In genomic region chr6:136341367-136341766, GRCh38 we compare ENCODE assay signal across 19 cellular contexts. TPM values are rescaled to one million over a fixed set of nuclear protein-coding genes. Genes with fewer than 3 reads are reported as not detected.
A peak's percentile ranks its signal among the peaks of the same experiment; 100 is the strongest.
DNase-seq lines count a peak whose midpoint lies in the region; ATAC-seq, FAIRE-seq and TF ChIP-seq lines count a peak whose summit lies in the region.
"Had no signal": no experiment of that assay in that cellular context is flagged by ENCODE, and none has a peak within 500 bp of the region (broad histone marks: within the 10 kb centered on the region; RNA-seq: fewer than 3 reads in every experiment).

No MANE protein-coding gene starts in this region.

- TF ChIP-seq EP300 in HepG2 (IDR thresholded peaks at IDR 0.05; ENCODE audit: low read depth in 2 of 2, low read length in 2 of 2) (no peak), HepG2 (CRISPR knock-in tag; IDR thresholded peaks at IDR 0.05; ENCODE audit: borderline replicate concordance) (no peak)

- no peak for FAIRE-seq in HepG2 (lab: Jason Lieb, UNC)
- FAIRE-seq: A549, D721Med, G401.6, GM19239 had no signal

- H3K79me2 ChIP-seq in HepG2 (ENCODE audit: insufficient read depth, low read length) (no peaks in the 10 kb centered on the region), PC-3 (ENCODE audit: low read length) (no peaks in the 10 kb centered on the region)

- ATAC-seq in HepG2 (no peak), right lobe of liver (no peak), PC-3 (no peak), HG03439 (IDR thresholded peaks at IDR 0.05; ENCODE audit: unreplicated experiment) (no peak)
- ATAC-seq: CD8-positive, alpha-beta T cell had no signal

- intact Hi-C loops in HepG2 (cut with micrococcal nuclease; ENCODE audit: unreplicated experiment) = no loop called here
- intact Hi-C loops in right lobe of liver (cut with DNase I) = no loop called here
- intact Hi-C loops in dorsolateral prefrontal cortex (cut with DNase I) = no loop called here
- intact Hi-C loops in PC-3 (cut with micrococcal nuclease) = no loop called here

- no peak for TF ChIP-seq RAD21 in HepG2 (CRISPR knock-in tag; IDR thresholded peaks at IDR 0.05)

- no peaks in the 10 kb centered on the region for H3F3A ChIP-seq in PC-3 (ENCODE audit: low read length, unreplicated experiment)

- TF ChIP-seq CTCF in HepG2 (CRISPR knock-in tag; IDR thresholded peaks at IDR 0.05) = no peak
- TF ChIP-seq CTCF in right lobe of liver (IDR thresholded peaks at IDR 0.05) = no peak
- no peak for TF ChIP-seq CTCF in dorsolateral prefrontal cortex (IDR thresholded peaks at IDR 0.05 in 54 of 56, conservative IDR thresholded peaks at IDR 0.05 in 2 of 56; ENCODE audit: low read depth in 1 of 56, partially characterized antibody in 56 of 56)
- no peak for TF ChIP-seq CTCF in PC-3 (conservative IDR thresholded peaks at IDR 0.05; ENCODE audit: low read depth, low read length)

- H3K4me2 ChIP-seq in HepG2 (ENCODE audit: low read depth, low read length) (no peak overlapping the region), PC-3 (ENCODE audit: low read length) (no peak overlapping the region)
- H3K4me2 ChIP-seq: A549; BLaER1 treated with 17β-estradiol and CSF1 and Interleukin-3, amounts not matched to agents 10 nM and 100 nM had no signal

- H3K4me1 ChIP-seq in HepG2 (ENCODE audit: insufficient read depth, low read length) = no peaks in the 10 kb centered on the region
- H3K4me1 ChIP-seq in right lobe of liver = no peaks in the 10 kb centered on the region
- peaks cover 4% of the 10 kb centered on the region; the same call in 1 of the 2 replicates for H3K4me1 ChIP-seq in PC-3 (ENCODE audit: insufficient read depth, low read length)
- H3K4me1 ChIP-seq: BLaER1 treated with 17β-estradiol and CSF1 and Interleukin-3, amounts not matched to agents 10 nM and 100 nM; Caco-2 had no signal

- H3K9me2 ChIP-seq in PC-3 (replicated peaks; ENCODE audit: low read length) = no peaks in the 10 kb centered on the region

- H3K4me3 ChIP-seq in HepG2 (replicated peaks in 1 of 3; ENCODE audit: insufficient read depth in 1 of 3, low read depth in 2 of 3, low read length in 3 of 3) = no peak overlapping the region
- no peak overlapping the region for H3K4me3 ChIP-seq in right lobe of liver
- no peak overlapping the region for H3K4me3 ChIP-seq in dorsolateral prefrontal cortex
- H3K4me3 ChIP-seq in PC-3 (ENCODE audit: low read length) = no peak overlapping the region
- H3K4me3 ChIP-seq: A549; BLaER1 treated with 17β-estradiol and CSF1 and Interleukin-3, amounts not matched to agents 10 nM and 100 nM had no signal

- in situ Hi-C loops in HepG2 (cut with HindIII; ENCODE audit: extremely low pct_ligation_motif_present, low pct_unique_long_range_greater_than_20kb) = no loop called here

- DNase-seq in HepG2 (ENCODE audit: low spot score) (no peak), right lobe of liver (no peak), dorsolateral prefrontal cortex (no peak), PC-3 (no peak)
- DNase-seq: AML-193; Caco-2; Calu3; CD4-positive, alpha-beta T cell; CD8-positive, alpha-beta T cell; DMS79 treated with DMSO at 0.1 percent for 48 hours; GF-D8 had no signal

- H3K27me3 ChIP-seq in HepG2 (ENCODE audit: control insufficient read depth in 1 of 2, insufficient read depth in 2 of 2, low read length in 2 of 2) = peaks cover 0 to 3% of the 10 kb centered on the region in 2 experiments; a peak in 1 of 5 replicates
- no peaks in the 10 kb centered on the region for H3K27me3 ChIP-seq in right lobe of liver
- no peaks in the 10 kb centered on the region for H3K27me3 ChIP-seq in dorsolateral prefrontal cortex
- no peaks in the 10 kb centered on the region for H3K27me3 ChIP-seq in PC-3 (ENCODE audit: low read length)
- H3K27me3 ChIP-seq: BLaER1 treated with 17β-estradiol and CSF1 and Interleukin-3, amounts not matched to agents 10 nM and 100 nM had no signal

- BruUV-seq in HepG2 (replicated peaks; lab: Mats Ljungman, UMichigan) (no TSS peak), PC-3 (replicated peaks; lab: Mats Ljungman, UMichigan) (no TSS peak)

- H3K36me3 ChIP-seq in HepG2 (replicated peaks in 1 of 2; ENCODE audit: control insufficient read depth in 1 of 2, insufficient read depth in 2 of 2, low read length in 2 of 2) (no peaks in the 10 kb centered on the region), right lobe of liver (peaks cover 0 to 14% (median 0%) of the 10 kb centered on the region in 4 donors), PC-3 (ENCODE audit: low read depth, low read length) (no peaks in the 10 kb centered on the region)

- H4K20me1 ChIP-seq in HepG2 (ENCODE audit: insufficient read depth, low read length) = no peaks in the 10 kb centered on the region
- no peaks in the 10 kb centered on the region for H4K20me1 ChIP-seq in PC-3 (ENCODE audit: low read length)
- H4K20me1 ChIP-seq: BLaER1 treated with 17β-estradiol and CSF1 and Interleukin-3, amounts not matched to agents 10 nM and 100 nM had no signal

- no peak overlapping the region for H3K9ac ChIP-seq in HepG2 (ENCODE audit: insufficient read depth, low read depth, low read length)
- H3K9ac ChIP-seq in PC-3 (ENCODE audit: low read length) = no peak overlapping the region
- H3K9ac ChIP-seq: BLaER1 treated with 17β-estradiol and CSF1 and Interleukin-3, amounts not matched to agents 10 nM and 100 nM had no signal

- no peak overlapping the region for H3K27ac ChIP-seq in HepG2 (ENCODE audit: extremely low read length, insufficient read depth, low read length)
- no peak overlapping the region for H3K27ac ChIP-seq in right lobe of liver
- peak overlapping the region in 37 of 59 donors; percentile 0 to 77 (median 47) for H3K27ac ChIP-seq in dorsolateral prefrontal cortex
- no peak overlapping the region for H3K27ac ChIP-seq in PC-3 (ENCODE audit: low read length)
- H3K27ac ChIP-seq: 22Rv1; A549; BLaER1 treated with 17β-estradiol and CSF1 and Interleukin-3, amounts not matched to agents 10 nM and 100 nM; C4-2B had no signal

- POLR2A ChIA-PET in HepG2 (lab: Yijun Ruan, JAX) (no interaction called here), PC-3 (lab: Charles Lee; ENCODE audit: unreplicated experiment) (no interaction called here)

- CTCF ChIA-PET in HepG2 (lab: Yijun Ruan, JAX; ENCODE audit: low intra/inter-chr PET ratio, low total read pairs) (no interaction called here), PC-3 (lab: Charles Lee) (no interaction called here)

- H2AFZ ChIP-seq in HepG2 (ENCODE audit: low read length) (no peak overlapping the region), PC-3 (ENCODE audit: low read length) (no peak overlapping the region)

- TF ChIP-seq POLR2A in HepG2 (IDR thresholded peaks at IDR 0.05; ENCODE audit: insufficient read depth in 1 of 2, low read depth in 2 of 2, low read length in 2 of 2) (no peak), right lobe of liver (IDR thresholded peaks at IDR 0.05) (no peak)

- 56% methylated on average over 3 of the region's 3 CpGs for WGBS in HepG2 (ENCODE audit: low lambda C conversion rate)
- 94% methylated on average over 3 of the region's 3 CpGs for WGBS in right lobe of liver (ENCODE audit: insufficient coverage, low coverage, low lambda C conversion rate, missing lambda C conversion rate)

- no peaks in the 10 kb centered on the region for H3K9me3 ChIP-seq in HepG2 (ENCODE audit: low read length)
- H3K9me3 ChIP-seq in right lobe of liver = no peaks in the 10 kb centered on the region
- H3K9me3 ChIP-seq in PC-3 (ENCODE audit: low read length) = no peaks in the 10 kb centered on the region
- H3K9me3 ChIP-seq: A549; BLaER1 treated with 17β-estradiol and CSF1 and Interleukin-3, amounts not matched to agents 10 nM and 100 nM; Caco-2 had no signal

TF ChIP-seq in HepG2, 621 proteins besides CTCF, POLR2A, EP300 and RAD21 (continues in another document):
- TF ChIP-seq TBX2 (CRISPR knock-in tag; IDR thresholded peaks at IDR 0.05; ENCODE audit: borderline replicate concordance) (no peak), NFE2L1 (CRISPR knock-in tag; IDR thresholded peaks at IDR 0.05; ENCODE audit: borderline replicate concordance) (no peak)

RNA-seq across cellular contexts. Expression of gene BCLAF1, which starts 51.7 kb away (rescaled TPM):
- total RNA-seq in HepG2 (2016; rRNA removed; fragmentation: Illumina TruSeq; extraction: Trizol) (292 and 439 TPM in 2 replicates), right lobe of liver (10 to 100 TPM; 30.5 to 57.2 (median 40.6) TPM), dorsolateral prefrontal cortex (100 to 1,000 TPM; 105 to 231 (median 178) TPM), PC-3 (2014; rRNA removed) (119 and 171 TPM in 2 replicates)
- total RNA-seq in HepG2 (2016; cell fraction: cytosol; rRNA removed; fragmentation: Illumina TruSeq; extraction: Trizol; ENCODE audit: low read depth) = 20.2 and 21.8 TPM in 2 replicates
- total RNA-seq in HepG2 (2016; cell fraction: insoluble cytoplasmic fraction; rRNA removed; fragmentation: Illumina TruSeq; extraction: Trizol) = 277 and 462 TPM in 2 replicates
- total RNA-seq in HepG2 (2016; cell fraction: membrane; rRNA removed; fragmentation: Illumina TruSeq; extraction: Trizol) = 30.3 and 37.3 TPM in 2 replicates
- total RNA-seq in HepG2 (2016; cell fraction: nucleus; rRNA removed; fragmentation: Illumina TruSeq; extraction: Trizol) = 318 and 332 TPM in 2 replicates
- polyA plus RNA-seq in HepG2 (2011; rRNA removed) = 40.4 and 55.3 TPM in 2 replicates
- 15.1 and 21.6 TPM in 2 replicates for polyA plus RNA-seq in HepG2 (2011; cell fraction: cytosol; rRNA removed)
- polyA plus RNA-seq in HepG2 (2011; cell fraction: nucleus; rRNA removed) = 55.9 and 61.4 TPM in 2 replicates
- polyA plus RNA-seq in HepG2 (2012) = 46.3 and 82.3 TPM in 2 replicates
- polyA plus RNA-seq in HepG2 (2016; cell fraction: cytosol; fragmentation: Illumina TruSeq; extraction: Trizol; ENCODE audit: low read depth) = 3.5 and 3.6 TPM in 2 replicates
- 251 and 266 TPM in 2 replicates for polyA plus RNA-seq in HepG2 (2016; cell fraction: insoluble cytoplasmic fraction; fragmentation: Illumina TruSeq; extraction: Trizol; ENCODE audit: low read depth)
- polyA plus RNA-seq in HepG2 (2016; cell fraction: membrane; fragmentation: Illumina TruSeq; extraction: Trizol; ENCODE audit: low read depth) = 7.1 and 11.2 TPM in 2 replicates
- 153 and 159 TPM in 2 replicates for polyA plus RNA-seq in HepG2 (2016; cell fraction: nucleus; fragmentation: Illumina TruSeq; extraction: Trizol; ENCODE audit: insufficient read depth, low read depth)
- 71.2 and 104 TPM in 2 replicates for polyA minus RNA-seq in HepG2 (2011; rRNA and poly(A)+ RNA removed; ENCODE audit: low replicate concordance)
- polyA minus RNA-seq in HepG2 (2011; cell fraction: cytosol; rRNA and poly(A)+ RNA removed) = 64.1 and 70.1 TPM in 2 replicates
- 566 and 662 TPM in 2 replicates for polyA minus RNA-seq in HepG2 (2011; cell fraction: nucleus; rRNA and poly(A)+ RNA removed)

Comparison
In these comparisons a context has a peak if more than half of its experiments do, and no peak if none do; other contexts are left out.
1. H3K27ac ChIP-seq: peak in dorsolateral prefrontal cortex (37 of 59); none in HepG2 (single experiment), right lobe of liver (0 of 3) and PC-3 (single experiment).